20 cellular contexts compared by ENCODE assay signal in the genomic region with DNA sequence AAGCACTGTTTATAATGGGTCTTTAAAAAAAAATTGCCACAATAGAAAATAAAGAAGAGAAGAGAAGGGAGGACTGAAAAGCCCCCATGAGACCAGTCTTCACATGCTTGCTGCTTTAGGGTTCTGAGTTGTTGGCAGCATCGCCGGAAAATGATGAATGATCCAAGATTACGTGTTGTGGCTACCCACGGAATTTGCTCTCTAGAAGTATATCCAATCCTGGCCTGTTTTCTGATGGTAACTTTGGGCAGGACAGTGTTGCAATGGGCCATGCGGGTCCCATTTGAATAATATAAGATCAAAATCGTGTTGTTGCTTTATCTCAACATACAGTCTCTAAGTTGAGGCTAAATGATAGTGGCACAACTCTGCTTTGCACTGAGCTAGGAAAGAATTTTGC.
"Had no signal": no experiment of that assay in that cellular context is flagged by ENCODE, and none has a peak within 500 bp of the region (broad histone marks: within the 10 kb centered on the region; RNA-seq: fewer than 3 reads in every experiment).

No MANE protein-coding gene starts in this region.

- ATAC-seq: esophagus mucosa; left lung; naive thymus-derived CD8-positive, alpha-beta T cell; sciatic nerve had no signal

- DNase-seq: activated CD4-positive, alpha-beta memory T cell treated with anti-CD3 and anti-CD28 coated beads for 36 hours; activated CD4-positive, alpha-beta T cell treated with anti-CD3 and anti-CD28 coated beads for 48 hours; activated CD4-positive, CD25-positive, alpha-beta regulatory T cell; activated naive CD4-positive, alpha-beta T cell treated with Interleukin-2 at 50 U/mL for 16 hours; activated naive CD8-positive, alpha-beta T cell treated with anti-CD3 and anti-CD28 coated beads for 36 hours; activated T-cell treated with anti-CD3 and anti-CD28 coated beads, Interleukin-2, amount 50 U/mL, for 48 hours; amygdala; caudate nucleus; effector CD8-positive, alpha-beta T cell; immature natural killer cell; left lung; naive thymus-derived CD8-positive, alpha-beta T cell; posterior cingulate gyrus; stimulated activated CD4-positive, alpha-beta T cell treated with anti-CD3 and anti-CD28 coated beads, Interleukin-4, amount 100 ng/mL, for 1 hour; stimulated activated naive CD4-positive, alpha-beta T cell; upper lobe of left lung had no signal

- H3K4me3 ChIP-seq: left lung, lung, neural progenitor cell, upper lobe of left lung had no signal
